In genomic region chr9:15293084-15293483, GRCh38 we compare ENCODE assay signal across 14 cellular contexts. TPM values are rescaled to one million over a fixed set of nuclear protein-coding genes. Genes with fewer than 3 reads are reported as not detected.
A peak's percentile ranks its signal among the peaks of the same experiment; 100 is the strongest.
DNase-seq lines count a peak whose midpoint lies in the region; ATAC-seq and TF ChIP-seq lines count a peak whose summit lies in the region.
"Had no signal": no experiment of that assay in that cellular context is flagged by ENCODE, and none has a peak within 500 bp of the region (broad histone marks: within the 10 kb centered on the region; RNA-seq: fewer than 3 reads in every experiment).

No MANE protein-coding gene starts in this region.

- peaks cover 2% of the 10 kb centered on the region for H3K9me3 Mint-ChIP-seq in activated CD8-positive, alpha-beta memory T cell treated with anti-CD3 and anti-CD28 coated beads, Interleukin-2, amount 10 ng/mL, durations not matched to agents 7 days and 5 days (ENCODE audit: low read depth)
- H3K9me3 Mint-ChIP-seq in activated T-helper 2 cell treated with anti-CD3 and anti-CD28 coated beads, Interferon-gamma antibody, Interleukin-2, Interleukin-4, amounts not matched to agents 10 μg/mL and 5 μg/mL and 100 μg/mL, durations not matched to agents 14 hours and 24 hours and 36 hours: peaks cover 12% of the 10 kb centered on the region
- H3K9me3 Mint-ChIP-seq in CD14-positive monocyte: peaks cover 2 to 10% (median 4%) of the 10 kb centered on the region in 7 donors
- peaks cover 4 to 7% of the 10 kb centered on the region in 2 donors for H3K9me3 Mint-ChIP-seq in stimulated activated naive B cell treated with anti-CD40 and anti-IgM and Interleukin-4, amounts not matched to agents 10 μg/mL and 1 μg/mL and 100 μg/mL, for 72 hours

- H3K27me3 Mint-ChIP-seq in activated CD8-positive, alpha-beta memory T cell treated with anti-CD3 and anti-CD28 coated beads, Interleukin-2, amount 10 ng/mL, durations not matched to agents 7 days and 5 days: no peaks in the 10 kb centered on the region
- no peaks in the 10 kb centered on the region for H3K27me3 Mint-ChIP-seq in activated T-helper 2 cell treated with anti-CD3 and anti-CD28 coated beads, Interferon-gamma antibody, Interleukin-2, Interleukin-4, amounts not matched to agents 10 μg/mL and 5 μg/mL and 100 μg/mL, durations not matched to agents 14 hours and 24 hours and 36 hours (ENCODE audit: low read depth)
- H3K27me3 Mint-ChIP-seq in CD14-positive monocyte (ENCODE audit: low read depth in 3 of 3): peaks cover 0 to 1% (median 0%) of the 10 kb centered on the region in 3 donors
- no peaks in the 10 kb centered on the region for H3K27me3 Mint-ChIP-seq in stimulated activated naive B cell treated with anti-CD40 and anti-IgM and Interleukin-4, amounts not matched to agents 10 μg/mL and 1 μg/mL and 100 μg/mL, for 72 hours
- H3K27me3 Mint-ChIP-seq: brain had no signal

- TF ChIP-seq CTCF in CD14-positive monocyte (IDR thresholded peaks at IDR 0.05): no peak

- peak overlapping the region; percentile 97 for H3K27ac Mint-ChIP-seq in activated CD8-positive, alpha-beta memory T cell treated with anti-CD3 and anti-CD28 coated beads, Interleukin-2, amount 10 ng/mL, durations not matched to agents 7 days and 5 days
- H3K27ac Mint-ChIP-seq in activated T-helper 2 cell treated with anti-CD3 and anti-CD28 coated beads, Interferon-gamma antibody, Interleukin-2, Interleukin-4, amounts not matched to agents 10 μg/mL and 5 μg/mL and 100 μg/mL, durations not matched to agents 14 hours and 24 hours and 36 hours: peak overlapping the region; percentile 77
- H3K27ac Mint-ChIP-seq in CD14-positive monocyte: peak overlapping the region in 2 of 7 donors; percentile 45 to 63
- no peak overlapping the region for H3K27ac Mint-ChIP-seq in stimulated activated naive B cell treated with anti-CD40 and anti-IgM and Interleukin-4, amounts not matched to agents 10 μg/mL and 1 μg/mL and 100 μg/mL, for 72 hours

- H3K4me3 ChIP-seq in stomach smooth muscle (ENCODE audit: low read length in 2 of 2): no peak overlapping the region
- H3K4me3 ChIP-seq: MG63 had no signal

- H3K4me1 ChIP-seq in stomach smooth muscle (ENCODE audit: control insufficient read depth, insufficient read depth, low read length): peaks cover 28% of the 10 kb centered on the region

- peaks cover 35% of the 10 kb centered on the region for H3K36me3 Mint-ChIP-seq in activated CD8-positive, alpha-beta memory T cell treated with anti-CD3 and anti-CD28 coated beads, Interleukin-2, amount 10 ng/mL, durations not matched to agents 7 days and 5 days
- peaks cover 41% of the 10 kb centered on the region for H3K36me3 Mint-ChIP-seq in activated T-helper 2 cell treated with anti-CD3 and anti-CD28 coated beads, Interferon-gamma antibody, Interleukin-2, Interleukin-4, amounts not matched to agents 10 μg/mL and 5 μg/mL and 100 μg/mL, durations not matched to agents 14 hours and 24 hours and 36 hours (ENCODE audit: low read depth)
- H3K36me3 Mint-ChIP-seq in CD14-positive monocyte: peaks cover 2 to 7% of the 10 kb centered on the region in 2 donors
- peaks cover 4 to 7% of the 10 kb centered on the region in 2 donors for H3K36me3 Mint-ChIP-seq in stimulated activated naive B cell treated with anti-CD40 and anti-IgM and Interleukin-4, amounts not matched to agents 10 μg/mL and 1 μg/mL and 100 μg/mL, for 72 hours

- peaks cover 51% of the 10 kb centered on the region for H3K4me1 Mint-ChIP-seq in activated CD8-positive, alpha-beta memory T cell treated with anti-CD3 and anti-CD28 coated beads, Interleukin-2, amount 10 ng/mL, durations not matched to agents 7 days and 5 days
- peaks cover 52% of the 10 kb centered on the region for H3K4me1 Mint-ChIP-seq in activated T-helper 2 cell treated with anti-CD3 and anti-CD28 coated beads, Interferon-gamma antibody, Interleukin-2, Interleukin-4, amounts not matched to agents 10 μg/mL and 5 μg/mL and 100 μg/mL, durations not matched to agents 14 hours and 24 hours and 36 hours (ENCODE audit: low read depth)
- peaks cover 28% of the 10 kb centered on the region for H3K4me1 Mint-ChIP-seq in CD14-positive monocyte
- H3K4me1 Mint-ChIP-seq in stimulated activated naive B cell treated with anti-CD40 and anti-IgM and Interleukin-4, amounts not matched to agents 10 μg/mL and 1 μg/mL and 100 μg/mL, for 72 hours: peaks cover 12 to 35% of the 10 kb centered on the region in 2 donors

- H3K9me3 ChIP-seq in stomach smooth muscle (ENCODE audit: control insufficient read depth in 2 of 2, low read length in 2 of 2): peaks cover 0 to 4% of the 10 kb centered on the region in 2 donors

- no peak overlapping the region for H3K9ac ChIP-seq in stomach smooth muscle (ENCODE audit: low read length in 2 of 2)

- H3K4me3 Mint-ChIP-seq in activated CD8-positive, alpha-beta memory T cell treated with anti-CD3 and anti-CD28 coated beads, Interleukin-2, amount 10 ng/mL, durations not matched to agents 7 days and 5 days: no peak overlapping the region
- H3K4me3 Mint-ChIP-seq in activated T-helper 2 cell treated with anti-CD3 and anti-CD28 coated beads, Interferon-gamma antibody, Interleukin-2, Interleukin-4, amounts not matched to agents 10 μg/mL and 5 μg/mL and 100 μg/mL, durations not matched to agents 14 hours and 24 hours and 36 hours (ENCODE audit: low read depth): peak overlapping the region; percentile 14
- H3K4me3 Mint-ChIP-seq in CD14-positive monocyte: no peak overlapping the region
- no peak overlapping the region for H3K4me3 Mint-ChIP-seq in stimulated activated naive B cell treated with anti-CD40 and anti-IgM and Interleukin-4, amounts not matched to agents 10 μg/mL and 1 μg/mL and 100 μg/mL, for 72 hours
- H3K4me3 Mint-ChIP-seq: brain had no signal

- peaks cover 0 to 3% of the 10 kb centered on the region in 2 donors for H3K36me3 ChIP-seq in stomach smooth muscle (ENCODE audit: control insufficient read depth in 2 of 2, insufficient read depth in 2 of 2, low read length in 2 of 2)

- intact Hi-C loops in activated T-helper 2 cell treated with anti-CD3 and anti-CD28 coated beads, Interferon-gamma antibody, Interleukin-2, Interleukin-4, amounts not matched to agents 10 μg/mL and 5 μg/mL and 100 μg/mL, durations not matched to agents 14 hours and 24 hours and 36 hours (cut with micrococcal nuclease): no loop called here
- intact Hi-C loops in CD14-positive monocyte (cut with micrococcal nuclease): no loop called here

- CTCF ChIA-PET in activated CD8-positive, alpha-beta memory T cell treated with anti-CD3 and anti-CD28 coated beads, Interleukin-2, amount 10 ng/mL, durations not matched to agents 7 days and 5 days (lab: Charles Lee): interaction anchor here (1.2 kb wide), 1 partner anchor 15 kb away, joined by 3 read pairs; no protein-coding TSS in a partner anchor

- no peaks in the 10 kb centered on the region for H3K27me3 ChIP-seq in stomach smooth muscle (ENCODE audit: control insufficient read depth in 1 of 2, insufficient read depth in 2 of 2, low read length in 2 of 2)
- H3K27me3 ChIP-seq: MG63 had no signal

- DNase-seq in activated CD8-positive, alpha-beta memory T cell treated with anti-CD3 and anti-CD28 coated beads, Interleukin-2, amount 10 ng/mL, durations not matched to agents 7 days and 5 days: no peak
- no peak for DNase-seq in activated CD8-positive, alpha-beta memory T cell treated with anti-CD3 and anti-CD28 coated beads for 24 hours
- DNase-seq in activated T-helper 2 cell treated with anti-CD3 and anti-CD28 coated beads, Interferon-gamma antibody, Interleukin-2, Interleukin-4, amounts not matched to agents 10 μg/mL and 5 μg/mL and 100 μg/mL, durations not matched to agents 14 hours and 24 hours and 36 hours (ENCODE audit: low spot score): no peak
- DNase-seq in left lobe of liver (ENCODE audit: low spot score): no peak
- no peak for DNase-seq in NCI-H1048 (lab: John Stamatoyannopoulos, UW)
- DNase-seq in CD14-positive monocyte (ENCODE audit: low spot score): no peak
- no peak for DNase-seq in stimulated activated naive B cell treated with anti-CD40 and anti-IgM and Interleukin-4, amounts not matched to agents 10 μg/mL and 1 μg/mL and 100 μg/mL, for 72 hours
- DNase-seq: MG63, NCI-H510A treated with DMSO at 0.1 percent for 48 hours, small intestine, T1000 had no signal

- peak overlapping the region; percentile 85 for H3K27ac ChIP-seq in stomach smooth muscle (ENCODE audit: low read length)

- ATAC-seq in activated CD8-positive, alpha-beta memory T cell treated with anti-CD3 and anti-CD28 coated beads, Interleukin-2, amount 10 ng/mL, durations not matched to agents 7 days and 5 days: no peak
- peak; percentile 46 for ATAC-seq in left lobe of liver
- no peak for ATAC-seq in stimulated activated naive B cell treated with anti-CD40 and anti-IgM and Interleukin-4, amounts not matched to agents 10 μg/mL and 1 μg/mL and 100 μg/mL, for 72 hours (replicated peaks)
- ATAC-seq: HepG2 had no signal

RNA-seq across cellular contexts. Expression of gene TTC39B, which starts 13.9 kb away (rescaled TPM):
- 10 to 100 TPM; 16.2 to 34.3 TPM for total RNA-seq in activated CD8-positive, alpha-beta memory T cell treated with anti-CD3 and anti-CD28 coated beads, Interleukin-2, amount 10 ng/mL, durations not matched to agents 7 days and 5 days
- total RNA-seq in activated T-helper 2 cell treated with anti-CD3 and anti-CD28 coated beads, Interferon-gamma antibody, Interleukin-2, Interleukin-4, amounts not matched to agents 10 μg/mL and 5 μg/mL and 100 μg/mL, durations not matched to agents 14 hours and 24 hours and 36 hours: 8.9 and 10.5 TPM in 2 replicates
- total RNA-seq in left lobe of liver: 7.1 TPM
- 1 to 10 TPM in 1 of 2 donors, under 1 TPM in 1; 0.87 to 3.1 TPM for polyA plus RNA-seq in CD14-positive monocyte
